Comparison of ENCODE assay signal across 8 cellular contexts in genomic region chr15:57138260-57138895, GRCh38.
A peak's percentile ranks its signal among the peaks of the same experiment; 100 is the strongest.
DNase-seq lines count a peak whose midpoint lies in the region; ATAC-seq and TF ChIP-seq lines count a peak whose summit lies in the region.

No MANE protein-coding gene starts in this region.

- H3K27ac ChIP-seq in HL-60 (replicated peaks) (no peak overlapping the region), osteoblast (ENCODE audit: low read depth, low read length) (no peak overlapping the region)

- no peaks in the 10 kb centered on the region for H3K27me3 ChIP-seq in HL-60 (ENCODE audit: insufficient read depth, poor library complexity, severe bottlenecking)
- H3K27me3 ChIP-seq in osteoblast (ENCODE audit: insufficient read depth, low read length), result no peaks in the 10 kb centered on the region

- no peaks in the 10 kb centered on the region for H3K9me3 ChIP-seq in osteoblast (ENCODE audit: low read depth, low read length)

- H3K36me3 ChIP-seq in osteoblast (ENCODE audit: insufficient read depth, low read length), result no peaks in the 10 kb centered on the region

- no peaks in the 10 kb centered on the region for H4K20me1 ChIP-seq in osteoblast (ENCODE audit: insufficient read depth, low read length)

- peak; percentile 36 for TF ChIP-seq CTCF in HL-60 (IDR thresholded peaks at IDR 0.05; ENCODE audit: insufficient read depth, low read length)
- peak; percentile 94 for TF ChIP-seq CTCF in fibroblast of mammary gland (conservative IDR thresholded peaks at IDR 0.05; ENCODE audit: control insufficient read depth, insufficient read depth, low read depth, low read length)
- TF ChIP-seq CTCF in osteoblast (IDR thresholded peaks at IDR 0.05; ENCODE audit: extremely low read depth, low read depth, low read length), result peak; percentile 93
- TF ChIP-seq CTCF in GM13976 (IDR thresholded peaks at IDR 0.05; ENCODE audit: borderline replicate concordance, control extremely low read depth, extremely low read depth, insufficient read depth, missing control alignments), result no peak

- no peak for ATAC-seq in HG03342 (IDR thresholded peaks at IDR 0.05; ENCODE audit: unreplicated experiment)

- no peak overlapping the region for H2AFZ ChIP-seq in osteoblast (ENCODE audit: low read length)

- in situ Hi-C loops in GM13976 (cut with MboI; ENCODE audit: low sequenced_read_pairs, unreplicated experiment), result loop anchor here (10.0 to 25.0 kb wide), 2 partner anchors 324 to 651 kb away; no protein-coding TSS in a partner anchor

- H3K4me3 ChIP-seq in HL-60 (replicated peaks; ENCODE audit: insufficient read depth, low read length), result no peak overlapping the region
- H3K4me3 ChIP-seq in fibroblast of mammary gland (ENCODE audit: control insufficient read depth, low read depth, low read length), result no peak overlapping the region
- no peak overlapping the region for H3K4me3 ChIP-seq in osteoblast (ENCODE audit: insufficient read depth, low read length)

- H3K4me2 ChIP-seq in osteoblast (ENCODE audit: insufficient read depth, low read length), result no peak overlapping the region

- peaks cover 8% of the 10 kb centered on the region for H3K4me1 ChIP-seq in osteoblast (ENCODE audit: insufficient read depth, low read length)

- DNase-seq in CMK (ENCODE audit: low read depth) (peak; percentile 26), HL-60 (ENCODE audit: low read depth in 1 of 2, low spot score in 1 of 2) (peak in 1 of 2 experiments; percentile 18), SHP77 (lab: John Stamatoyannopoulos, UW) (peak; percentile 28 to 57), fibroblast of mammary gland (ENCODE audit: low read depth) (peak; percentile 74), osteoblast (ENCODE audit: insufficient read length, low spot score, missing footprints) (peak; percentile 23), GM13976 (ENCODE audit: low spot score) (no peak), GF-D8 (lab: John Stamatoyannopoulos, UW) (no peak)

- H3K79me2 ChIP-seq in osteoblast (ENCODE audit: insufficient read depth, low read length), result peaks cover 30% of the 10 kb centered on the region

Comparison
In these comparisons a context has a peak if more than half of its experiments do, and no peak if none do; other contexts are left out.
1. DNase-seq: peak in CMK (single experiment), SHP77 (2 of 2), fibroblast of mammary gland (single experiment) and osteoblast (single experiment); none in GM13976 (single experiment) and GF-D8 (single experiment).